24 cellular contexts compared by ENCODE assay signal in genomic region chr3:103909395-103909794, GRCh38.
A peak's percentile ranks its signal among the peaks of the same experiment; 100 is the strongest.
DNase-seq lines count a peak whose midpoint lies in the region; ATAC-seq, FAIRE-seq and TF ChIP-seq lines count a peak whose summit lies in the region.
"Had no signal": no experiment of that assay in that cellular context is flagged by ENCODE, and none has a peak within 500 bp of the region (broad histone marks: within the 10 kb centered on the region; RNA-seq: fewer than 3 reads in every experiment).

No MANE protein-coding gene starts in this region.

- DNase-seq in H7 (no peak), transverse colon (no peak)
- DNase-seq: 8988T; ACHN; BE2C; C1 segment of cervical spinal cord; CD4-positive, alpha-beta memory T cell; CD4-positive, CD25-positive, alpha-beta regulatory T cell; CD8-positive, alpha-beta memory T cell; COR-L47; DMS 273 treated with DMSO at 0.1 percent for 48 hours; DMS153; DMS53; DMS79; DND-41; EL; GDM1 had no signal

- no peaks in the 10 kb centered on the region for H3K9me3 ChIP-seq in HEK293 (ENCODE audit: control insufficient read depth, insufficient read depth, low read depth, low read length)
- H3K9me3 ChIP-seq in transverse colon = no peaks in the 10 kb centered on the region
- H3K9me3 ChIP-seq: BE2C, BLaER1 had no signal

- in situ Hi-C loops in transverse colon (cut with MboI; ENCODE audit: low pct_ligation_motif_present in 1 of 4, low pct_unique_long_range_greater_than_20kb in 1 of 4, low sequenced_read_pairs in 3 of 4) = no loop called here

- H3K4me3 ChIP-seq in HEK293 (ENCODE audit: low read depth, low read length) (no peak overlapping the region), H7 (ENCODE audit: insufficient read depth, low read depth, low read length) (no peak overlapping the region), transverse colon (no peak overlapping the region)
- H3K4me3 ChIP-seq: BLaER1, GM12878 had no signal

- H3K27me3 ChIP-seq in H7 (ENCODE audit: control insufficient read depth, insufficient read depth, low read length) = no peaks in the 10 kb centered on the region
- no peaks in the 10 kb centered on the region for H3K27me3 ChIP-seq in transverse colon
- H3K27me3 ChIP-seq: BE2C, BLaER1 had no signal

- H3K27ac ChIP-seq in HEK293 (ENCODE audit: extremely low read depth, low read depth, low read length) (no peak overlapping the region), transverse colon (no peak overlapping the region)
- H3K27ac ChIP-seq: BLaER1 had no signal

- 83 to 88% methylated on average over 1 of the region's 1 CpG for WGBS in transverse colon (ENCODE audit: low coverage in 1 of 2), 2 donors

- no peak for TF ChIP-seq EP300 in transverse colon (IDR thresholded peaks at IDR 0.05; ENCODE audit: low read depth)

- intact Hi-C loops in transverse colon (cut with DNase I; ENCODE audit: low total_unique reads) = no loop called here

- CTCF ChIA-PET in HEK293 (lab: Yijun Ruan, JAX) = no interaction called here

- ATAC-seq in HG02840 (IDR thresholded peaks at IDR 0.05; ENCODE audit: low FRiP score, unreplicated experiment) = no peak
- ATAC-seq: GM12878 had no signal

- peak; percentile 9 for FAIRE-seq in islet of Langerhans (lab: Jason Lieb, UNC)
- FAIRE-seq: GM12878, GM12892, GM18507 had no signal

- POLR2A ChIA-PET in HEK293 (lab: Yijun Ruan, JAX) = no interaction called here

- H3K4me1 ChIP-seq in HEK293 (ENCODE audit: control insufficient read depth, insufficient read depth, low read length) (no peaks in the 10 kb centered on the region), transverse colon (no peaks in the 10 kb centered on the region)
- H3K4me1 ChIP-seq: BLaER1 had no signal

- no peak for TF ChIP-seq CTCF in HEK293 (tag by site-specific recombination; IDR thresholded peaks at IDR 0.05)
- TF ChIP-seq CTCF in transverse colon (IDR thresholded peaks at IDR 0.05) = no peak

- no peaks in the 10 kb centered on the region for H3K36me3 ChIP-seq in HEK293 (ENCODE audit: control insufficient read depth in 2 of 2, insufficient read depth in 1 of 2, low read length in 2 of 2)
- H3K36me3 ChIP-seq in H7 (replicated peaks; ENCODE audit: control insufficient read depth, insufficient read depth, low read length) = no peaks in the 10 kb centered on the region
- no peaks in the 10 kb centered on the region for H3K36me3 ChIP-seq in transverse colon
- H3K36me3 ChIP-seq: BLaER1 had no signal

- no peak for TF ChIP-seq POLR2A in transverse colon (IDR thresholded peaks at IDR 0.05)

TF ChIP-seq in HEK293, 187 proteins besides CTCF, POLR2A, EP300 and RAD21:
- TF ChIP-seq MEIS1 (CRISPR knock-in tag; IDR thresholded peaks at IDR 0.05; ENCODE audit: borderline replicate concordance) (no peak), TCF7L2 (IDR thresholded peaks at IDR 0.05; ENCODE audit: borderline replicate concordance, low read depth, low read length) (0 out of 2 replicates have a peak, but pooled peaks have one; percentile 17)
